Comparison of ENCODE assay signal across 8 cellular contexts in the genomic region with DNA sequence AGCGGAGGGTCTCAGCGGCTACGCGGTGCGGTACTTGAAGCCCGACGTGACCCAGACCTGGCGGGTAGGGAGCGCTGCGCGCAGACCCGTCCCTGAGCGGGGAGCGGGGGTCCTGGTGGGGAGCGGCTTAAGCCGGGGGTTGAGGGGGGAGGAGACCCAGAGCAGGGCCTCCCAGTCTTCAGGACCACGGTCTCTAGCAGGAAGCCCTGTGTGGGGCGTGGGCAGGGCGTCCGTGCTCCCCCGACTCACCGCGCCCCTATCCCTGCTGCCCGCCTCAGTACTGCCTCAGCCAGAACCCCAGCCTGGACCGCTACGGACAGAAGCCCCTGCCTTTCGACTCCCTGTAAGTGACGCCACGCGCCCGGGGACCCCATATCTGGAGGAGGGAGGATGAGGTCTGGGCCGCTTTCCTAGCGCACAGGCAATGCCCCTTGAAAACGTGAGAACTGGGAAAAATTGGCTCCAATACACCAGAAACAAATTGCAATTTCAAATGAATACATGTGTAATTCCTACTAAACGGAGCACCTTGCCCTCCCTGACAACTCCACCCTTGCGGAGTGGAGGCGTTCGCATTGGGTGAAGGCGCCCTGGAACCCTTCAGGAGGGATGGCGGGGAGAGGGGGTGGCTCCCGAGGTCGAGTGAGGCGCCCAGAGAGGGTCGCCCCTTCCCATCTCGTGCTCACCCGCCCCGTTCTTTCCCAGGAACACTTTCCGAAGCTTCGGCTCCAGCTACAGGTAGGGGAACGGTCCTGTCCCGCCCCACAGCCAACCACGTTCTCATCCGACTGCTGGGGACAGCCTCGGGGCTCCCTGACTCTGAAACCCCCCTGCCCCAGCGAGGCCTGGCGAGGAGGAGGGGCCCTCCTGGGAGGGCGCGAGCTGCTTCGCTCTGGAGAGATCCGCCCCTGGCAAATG. TPM values are rescaled to one million over a fixed set of nuclear protein-coding genes. Genes with fewer than 3 reads are reported as not detected.
DNase-seq lines count a peak whose midpoint lies in the region; ATAC-seq and TF ChIP-seq lines count a peak whose summit lies in the region.

No MANE protein-coding gene starts in this region.

- H3K4me1 ChIP-seq in heart left ventricle = peaks cover 0 to 22% (median 10%) of the 10 kb centered on the region in 12 donors

- peaks cover 0 to 4% of the 10 kb centered on the region in 2 donors for H3K27me3 Mint-ChIP-seq in T-cell

- H3K4me1 Mint-ChIP-seq in T-cell = peaks cover 9 to 19% (median 14%) of the 10 kb centered on the region in 3 donors

- peak; percentile 24 for ATAC-seq in GM21737 (IDR thresholded peaks at IDR 0.05; ENCODE audit: unreplicated experiment)
- ATAC-seq in T-cell (replicated peaks in 1 of 4) = peak; percentile 56 to 63 (median 60)
- peak; percentile 21 to 50 (median 32) for ATAC-seq in heart left ventricle

- POLR2A ChIA-PET in T-cell (lab: Charles Lee) = no interaction called here

- peaks cover 0 to 12% (median 0%) of the 10 kb centered on the region in 9 donors for H3K27me3 ChIP-seq in heart left ventricle

- WGBS in heart left ventricle, 4 donors = 17 to 33% (median 25%) methylated on average over 33 to 60 of the region's 60 CpGs

- intact Hi-C loops in heart left ventricle (cut with DNase I) = loop anchor here in 1 of 10 donors (10.0 kb wide), 1 partner anchor 401 kb away; no protein-coding TSS in a partner anchor

- no peak for TF ChIP-seq POLR2A in heart left ventricle (IDR thresholded peaks at IDR 0.05)

- H3K27ac ChIP-seq in heart left ventricle = peak overlapping the region in 1 of 12 donors; percentile 47

- no peaks in the 10 kb centered on the region for H3K36me3 Mint-ChIP-seq in T-cell

- peak overlapping the region; percentile 80 to 87 for H3K27ac Mint-ChIP-seq in T-cell

- CTCF ChIA-PET in T-cell (lab: Charles Lee) = interaction anchor here in 1 of 2 donors (2.5 kb wide), 1 partner anchor 86 kb away, joined by 7 read pairs; no protein-coding TSS in a partner anchor

- peak overlapping the region; percentile 34 to 67 (median 58) for H3K4me3 ChIP-seq in heart left ventricle
- peak overlapping the region; percentile 37 for H3K4me3 ChIP-seq in retinal pigment epithelial cell (ENCODE audit: low read length)

- H3K4me3 Mint-ChIP-seq in T-cell = peak overlapping the region; percentile 85 to 90 (median 86)

- no peaks in the 10 kb centered on the region for H3K36me3 ChIP-seq in heart left ventricle

- H3K9me3 Mint-ChIP-seq in T-cell = no peaks in the 10 kb centered on the region

- DNase-seq in T-cell (peak in 2 of 34 experiments; percentile 8 to 31), heart left ventricle (peak in 1 of 5 donors; percentile 66), retinal pigment epithelial cell (ENCODE audit: low read depth) (no peak), AG20443 (ENCODE audit: low spot score) (no peak), NCI-H2171 treated with DMSO at 0.1 percent for 48 hours (lab: John Stamatoyannopoulos, UW) (no peak), dedifferentiated amniotic fluid mesenchymal stem cell (ENCODE audit: extremely low spot score) (no peak), glomerular visceral epithelial cell (ENCODE audit: extremely low spot score) (no peak)

- no peaks in the 10 kb centered on the region for H3K9me3 ChIP-seq in heart left ventricle

- TF ChIP-seq CTCF in heart left ventricle (IDR thresholded peaks at IDR 0.05) (no peak), retinal pigment epithelial cell (conservative IDR thresholded peaks at IDR 0.05; ENCODE audit: low read depth, low read length) (no peak)

RNA-seq across cellular contexts. Expression of gene CNGB1, which starts 14.5 kb away (rescaled TPM):
- total RNA-seq in T-cell = not detected
- not detected for total RNA-seq in heart left ventricle
- not detected for polyA plus RNA-seq in heart left ventricle

RNA-seq across cellular contexts. Expression of gene ZNF319, which starts 15.0 kb away (rescaled TPM):
- total RNA-seq in T-cell (10 to 100 TPM; 14.9 to 25.4 (median 20.4) TPM), heart left ventricle (10 to 100 TPM in 1 of 9 donors, 1 to 10 TPM in 8; 6.8 to 10.5 (median 8.6) TPM)
- polyA plus RNA-seq in heart left ventricle = 1 to 10 TPM; 5.6 to 5.8 TPM

RNA-seq across cellular contexts. Expression of gene USB1, which starts 15.7 kb away (rescaled TPM):
- total RNA-seq in T-cell = 10 to 100 TPM; 31.7 to 44.2 (median 41.3) TPM
- 10 to 100 TPM; 20.3 to 61.9 (median 34.4) TPM for total RNA-seq in heart left ventricle
- polyA plus RNA-seq in heart left ventricle = 10 to 100 TPM; 25.5 to 60.7 TPM

RNA-seq across cellular contexts. Expression of gene MMP15, which starts 40.1 kb away (rescaled TPM):
- total RNA-seq in T-cell (1 to 10 TPM in 2 of 5 donors, under 1 TPM in 3; 0.30 to 1.3 (median 0.85) TPM), heart left ventricle (10 to 100 TPM; 24.2 to 84.7 (median 60.9) TPM)
- 10 to 100 TPM; 22.1 to 45.3 TPM for polyA plus RNA-seq in heart left ventricle
